10 cellular contexts compared by ENCODE assay signal in genomic region chr13:52348983-52349780, GRCh38. TPM values are rescaled to one million over a fixed set of nuclear protein-coding genes. Genes with fewer than 3 reads are reported as not detected.
DNase-seq lines count a peak whose midpoint lies in the region; ATAC-seq and TF ChIP-seq lines count a peak whose summit lies in the region.
"Had no signal": no experiment of that assay in that cellular context is flagged by ENCODE, and none has a peak within 500 bp of the region (broad histone marks: within the 10 kb centered on the region; RNA-seq: fewer than 3 reads in every experiment).

No MANE protein-coding gene starts in this region.

- no peaks in the 10 kb centered on the region for H3K9me3 Mint-ChIP-seq in stimulated activated effector memory CD8-positive, alpha-beta T cell treated with anti-CD3 and anti-CD28 coated beads, Interleukin-12 subunit alpha, Interleukin-12 subunit beta, amount 100 ng/mL, for 72 hours
- H3K9me3 Mint-ChIP-seq: CD8-positive, alpha-beta memory T cell had no signal

- H3K4me3 Mint-ChIP-seq in stimulated activated effector memory CD8-positive, alpha-beta T cell treated with anti-CD3 and anti-CD28 coated beads, Interleukin-12 subunit alpha, Interleukin-12 subunit beta, amount 100 ng/mL, for 72 hours = no peak overlapping the region
- H3K4me3 Mint-ChIP-seq: CD8-positive, alpha-beta memory T cell had no signal

- TF ChIP-seq CTCF in GM13977 (IDR thresholded peaks at IDR 0.05; ENCODE audit: extremely low read depth, insufficient read depth, missing control alignments) = no peak

- in situ Hi-C loops in GM13977 (cut with MboI; ENCODE audit: low pct_unique_long_range_greater_than_20kb, low sequenced_read_pairs, unreplicated experiment) = no loop called here

- no peaks in the 10 kb centered on the region for H3K36me3 Mint-ChIP-seq in stimulated activated effector memory CD8-positive, alpha-beta T cell treated with anti-CD3 and anti-CD28 coated beads, Interleukin-12 subunit alpha, Interleukin-12 subunit beta, amount 100 ng/mL, for 72 hours
- H3K36me3 Mint-ChIP-seq: CD8-positive, alpha-beta memory T cell had no signal

- ATAC-seq in esophagus mucosa = peak; percentile 99
- peak; percentile 95 for ATAC-seq in stimulated activated effector memory CD8-positive, alpha-beta T cell treated with anti-CD3 and anti-CD28 coated beads, Interleukin-12 subunit alpha, Interleukin-12 subunit beta, amount 100 ng/mL, for 72 hours

- DNase-seq in activated T-cell treated with anti-CD3 and anti-CD28 coated beads for 24 hours (ENCODE audit: low read depth) (peak; percentile 5), activated T-cell treated with anti-CD3 and anti-CD28 coated beads for 4 hours (no peak), LoVo (ENCODE audit: low spot score) (peak; percentile 75), GOT3 (lab: John Stamatoyannopoulos, UW) (no peak), GM13977 (ENCODE audit: low spot score) (no peak)
- DNase-seq in stimulated activated effector memory CD8-positive, alpha-beta T cell treated with anti-CD3 and anti-CD28 coated beads, Interleukin-12 subunit alpha, Interleukin-12 subunit beta, amount 100 ng/mL, for 72 hours (ENCODE audit: low spot score in 2 of 2) = no peak
- DNase-seq in central memory CD4-positive, alpha-beta T cell = no peak
- DNase-seq: CD8-positive, alpha-beta memory T cell; RPMI8226 had no signal

- no peaks in the 10 kb centered on the region for H3K4me1 Mint-ChIP-seq in stimulated activated effector memory CD8-positive, alpha-beta T cell treated with anti-CD3 and anti-CD28 coated beads, Interleukin-12 subunit alpha, Interleukin-12 subunit beta, amount 100 ng/mL, for 72 hours
- H3K4me1 Mint-ChIP-seq: CD8-positive, alpha-beta memory T cell had no signal

- no peak overlapping the region for H3K27ac Mint-ChIP-seq in stimulated activated effector memory CD8-positive, alpha-beta T cell treated with anti-CD3 and anti-CD28 coated beads, Interleukin-12 subunit alpha, Interleukin-12 subunit beta, amount 100 ng/mL, for 72 hours
- H3K27ac Mint-ChIP-seq: CD8-positive, alpha-beta memory T cell had no signal

RNA-seq across cellular contexts. Expression of gene THSD1, which starts 56.8 kb away (rescaled TPM):
- total RNA-seq in esophagus mucosa = 3.7 TPM

Comparison
In these comparisons a context has a peak if more than half of its experiments do, and no peak if none do; other contexts are left out.
1. DNase-seq: peak in activated T-cell treated with anti-CD3 and anti-CD28 coated beads for 24 hours (single experiment) and LoVo (single experiment); none in activated T-cell treated with anti-CD3 and anti-CD28 coated beads for 4 hours (single experiment), stimulated activated effector memory CD8-positive, alpha-beta T cell treated with anti-CD3 and anti-CD28 coated beads, Interleukin-12 subunit alpha, Interleukin-12 subunit beta, amount 100 ng/mL, for 72 hours (0 of 2), GOT3 (single experiment), central memory CD4-positive, alpha-beta T cell (single experiment) and GM13977 (single experiment).